8 cellular contexts compared by ENCODE assay signal in genomic region chr6:71478834-71479541, GRCh38.
DNase-seq lines count a peak whose midpoint lies in the region; ATAC-seq and TF ChIP-seq lines count a peak whose summit lies in the region.

No MANE protein-coding gene starts in this region.

- H3K4me1 ChIP-seq in IMR-90 (ENCODE audit: control insufficient read depth, insufficient read depth, low read length), result peaks cover 7% of the 10 kb centered on the region; the same call in 1 of the 2 replicates
- H3K4me1 ChIP-seq in breast epithelium, result no peaks in the 10 kb centered on the region

- WGBS in IMR-90 (ENCODE audit: extremely low coverage in 2 of 2, insufficient read length in 1 of 2), 2 experiments, result no CpG with 5 or more reads among the region's 2 CpGs

- H3K9me3 Mint-ChIP-seq in effector memory CD8-positive, alpha-beta T cell, result no peaks in the 10 kb centered on the region

- peak overlapping the region; percentile 42; the same call in 1 of the 2 replicates for H3K9ac ChIP-seq in IMR-90 (ENCODE audit: low read depth, low read length)

- peak overlapping the region; percentile 95 for H3K14ac ChIP-seq in IMR-90 (replicated peaks; ENCODE audit: low read depth, low read length)

- H2BK120ac ChIP-seq in IMR-90 (ENCODE audit: low read depth, low read length), result peak overlapping the region; percentile 97

- intact Hi-C loops in IMR-90 (cut with micrococcal nuclease), result no loop called here
- intact Hi-C loops in breast epithelium (cut with DNase I; ENCODE audit: low total_unique reads), result no loop called here

- peak overlapping the region; percentile 92 for H3K4ac ChIP-seq in IMR-90 (ENCODE audit: low read depth, low read length)

- no peak overlapping the region for H2AK9ac ChIP-seq in IMR-90 (replicated peaks; ENCODE audit: low read depth, low read length, poor library complexity)

- H3K18ac ChIP-seq in IMR-90 (ENCODE audit: low read depth, low read length), result peak overlapping the region; percentile 88; the same call in 1 of the 2 replicates

- TF ChIP-seq RAD21 in IMR-90 (IDR thresholded peaks at IDR 0.05; ENCODE audit: low read length), result no peak

- peak overlapping the region; percentile 98 for H2BK20ac ChIP-seq in IMR-90 (ENCODE audit: low read depth, low read length)

- H3K4me3 ChIP-seq in IMR-90 (ENCODE audit: insufficient read depth, low read depth, low read length), result no peak overlapping the region
- no peak overlapping the region for H3K4me3 ChIP-seq in breast epithelium

- H2AFZ ChIP-seq in IMR-90 (replicated peaks; ENCODE audit: low read length, poor library complexity), result no peak overlapping the region

- DNase-seq in IMR-90 (peak; percentile 94), breast epithelium (ENCODE audit: low spot score in 2 of 2) (no peak), islet precursor cell (peak; percentile 63), SKM-1 treated with dmso at 0.1 percent for 144 hours (lab: John Stamatoyannopoulos, UW; ENCODE audit: unreplicated experiment) (no peak)
- no peak for DNase-seq in effector memory CD8-positive, alpha-beta T cell
- no peak for DNase-seq in activated CD4-positive, alpha-beta T cell treated with anti-CD3 and anti-CD28 coated beads for 48 hours

- H4K8ac ChIP-seq in IMR-90 (ENCODE audit: low read depth in 2 of 2, low read length in 2 of 2), result peak overlapping the region; percentile 54 to 93

- no peaks in the 10 kb centered on the region for H3K36me3 Mint-ChIP-seq in effector memory CD8-positive, alpha-beta T cell (ENCODE audit: insufficient read depth)

- POLR2A ChIA-PET in IMR-90 (lab: Charles Lee; ENCODE audit: unreplicated experiment), result no interaction called here

- no peak for TF ChIP-seq CTCF in IMR-90 (conservative IDR thresholded peaks at IDR 0.05; ENCODE audit: low read depth, low read length)
- TF ChIP-seq CTCF in breast epithelium (IDR thresholded peaks at IDR 0.05), result no peak

- CTCF ChIA-PET in IMR-90 (lab: Yijun Ruan, JAX), result no interaction called here

- BruUV-seq in IMR-90 (replicated peaks; lab: Mats Ljungman, UMichigan), result no TSS peak

- peak overlapping the region; percentile 66 for H2AK5ac ChIP-seq in IMR-90 (ENCODE audit: low read depth, low read length)

- no peaks in the 10 kb centered on the region for H3K27me3 Mint-ChIP-seq in effector memory CD8-positive, alpha-beta T cell

- no peaks in the 10 kb centered on the region for H3K9me3 ChIP-seq in IMR-90 (ENCODE audit: control insufficient read depth, insufficient read depth, low read length)
- H3K9me3 ChIP-seq in breast epithelium, result no peaks in the 10 kb centered on the region

- peak overlapping the region; percentile 84 for H3K23ac ChIP-seq in IMR-90 (ENCODE audit: low read depth, low read length)

- peaks cover 0 to 4% of the 10 kb centered on the region in 2 experiments; a peak in 1 of 4 replicates for H3K79me1 ChIP-seq in IMR-90 (ENCODE audit: low read depth in 1 of 2, low read length in 2 of 2)

- ATAC-seq in IMR-90 (ENCODE audit: low read depth) (peak; percentile 75), GM18498 (IDR thresholded peaks at IDR 0.05; ENCODE audit: unreplicated experiment) (no peak)
- ATAC-seq in effector memory CD8-positive, alpha-beta T cell (replicated peaks), result no peak

- H2BK15ac ChIP-seq in IMR-90 (ENCODE audit: low read depth, low read length), result peak overlapping the region; percentile 66; the same call in 2 of the 3 replicates

- H3K56ac ChIP-seq in IMR-90 (ENCODE audit: extremely low read depth, insufficient read depth, low read length), result peak overlapping the region; percentile 96

- H3K36me3 ChIP-seq in IMR-90 (ENCODE audit: control insufficient read depth, insufficient read depth, low read length) (no peaks in the 10 kb centered on the region), breast epithelium (no peaks in the 10 kb centered on the region)

- TF ChIP-seq POLR2A in IMR-90 (IDR thresholded peaks at IDR 0.05; ENCODE audit: low read depth, low read length), result no peak
- no peak for TF ChIP-seq POLR2A in breast epithelium (IDR thresholded peaks at IDR 0.05)

- H3K4me1 Mint-ChIP-seq in effector memory CD8-positive, alpha-beta T cell (ENCODE audit: low read depth in 2 of 2), result no peaks in the 10 kb centered on the region

- H3K9me1 ChIP-seq in IMR-90 (ENCODE audit: insufficient read depth, low read length), result peaks cover 9% of the 10 kb centered on the region; the same call in 1 of the 2 replicates

- in situ Hi-C loops in IMR-90 (cut with MboI; ENCODE audit: low sequenced_read_pairs), result no loop called here

- H4K5ac ChIP-seq in IMR-90 (ENCODE audit: low read depth, low read length), result peak overlapping the region; percentile 81

- H3K27me3 ChIP-seq in IMR-90 (ENCODE audit: control insufficient read depth, insufficient read depth, low read length), result no peaks in the 10 kb centered on the region
- no peaks in the 10 kb centered on the region for H3K27me3 ChIP-seq in breast epithelium

- peak overlapping the region; percentile 77 for H3K4me2 ChIP-seq in IMR-90 (ENCODE audit: low read depth, low read length)

- dilution Hi-C loops in IMR-90 (cut with HindIII; ENCODE audit: low sequenced_read_pairs, unreplicated experiment), result no loop called here

- H3K27ac ChIP-seq in IMR-90 (ENCODE audit: insufficient read depth, low read length) (peak overlapping the region; percentile 51), breast epithelium (peak overlapping the region; percentile 70 to 82), temporal lobe (ENCODE audit: low read depth, low read length) (peak overlapping the region; percentile 21)

- H2BK5ac ChIP-seq in IMR-90 (ENCODE audit: low read depth, low read length, poor library complexity, severe bottlenecking), result peak overlapping the region; percentile 97

- peak overlapping the region; percentile 95 for H4K91ac ChIP-seq in IMR-90 (ENCODE audit: insufficient read depth, low read depth, low read length)

- no peak overlapping the region for H3K4me3 Mint-ChIP-seq in effector memory CD8-positive, alpha-beta T cell

- no peak overlapping the region for H3K27ac Mint-ChIP-seq in effector memory CD8-positive, alpha-beta T cell

- no peaks in the 10 kb centered on the region for H4K20me1 ChIP-seq in IMR-90 (ENCODE audit: insufficient read depth, low read length)

TF ChIP-seq in IMR-90, 13 proteins besides CTCF, POLR2A, EP300 and RAD21:
- TF ChIP-seq SMC3 (IDR thresholded peaks at IDR 0.05; ENCODE audit: low read depth, low read length) (no peak), CEBPB (IDR thresholded peaks at IDR 0.05; ENCODE audit: low read depth, low read length) (no peak; the same call in 1 of the 2 replicates), MAZ (IDR thresholded peaks at IDR 0.05; ENCODE audit: borderline replicate concordance, low read depth, low read length) (no peak), USF2 (IDR thresholded peaks at IDR 0.05; ENCODE audit: low read depth, low read length) (peak; percentile 33; the same call in 1 of the 2 replicates), NFE2L2 (IDR thresholded peaks at IDR 0.05; ENCODE audit: low read depth, low read length) (no peak), FOS (IDR thresholded peaks at IDR 0.05; ENCODE audit: low read depth, low read length) (peak; percentile 79; the same call in 1 of the 2 replicates), MXI1 (IDR thresholded peaks at IDR 0.05; ENCODE audit: borderline replicate concordance, low read depth, low read length) (no peak), RCOR1 (IDR thresholded peaks at IDR 0.05; ENCODE audit: insufficient replicate concordance, low read length) (no peak), ELK1 (IDR thresholded peaks at IDR 0.05; ENCODE audit: borderline replicate concordance, low read depth, low read length) (no peak), RFX5 (IDR thresholded peaks at IDR 0.05; ENCODE audit: low read depth, low read length) (0 out of 2 replicates have a peak, but pooled peaks have one; percentile 12), BHLHE40 (IDR thresholded peaks at IDR 0.05; ENCODE audit: low read depth, low read length) (peak; percentile 88), MAFK (IDR thresholded peaks at IDR 0.05; ENCODE audit: low read depth, low read length) (peak; percentile 18; the same call in 1 of the 2 replicates), CHD1 (IDR thresholded peaks at IDR 0.05; ENCODE audit: low read depth, low read length) (no peak)

Comparison
In these comparisons a context has a peak if more than half of its experiments do, and no peak if none do; other contexts are left out.
1. DNase-seq: peak in IMR-90 (single experiment) and islet precursor cell (single experiment); none in breast epithelium (0 of 2), SKM-1 treated with dmso at 0.1 percent for 144 hours (single experiment), effector memory CD8-positive, alpha-beta T cell (0 of 3) and activated CD4-positive, alpha-beta T cell treated with anti-CD3 and anti-CD28 coated beads for 48 hours (single experiment).
2. H3K27ac ChIP-seq: peak in every context shown above with its lines; median percentile 76 in breast epithelium; 51 in IMR-90; 21 in temporal lobe.